ENCODE assay signal across 27 cellular contexts in genomic region chr11:30471244-30471643, GRCh38.
"Had no signal": no experiment of that assay in that cellular context is flagged by ENCODE, and none has a peak within 500 bp of the region (broad histone marks: within the 10 kb centered on the region; RNA-seq: fewer than 3 reads in every experiment).

No MANE protein-coding gene starts in this region.

- H2AFZ ChIP-seq: hepatocyte had no signal

- ATAC-seq: effector memory CD8-positive, alpha-beta T cell; esophagus mucosa; foreskin keratinocyte; heart right ventricle; left lung; left ventricle myocardium superior; lower lobe of right lung had no signal

- H3K4me2 ChIP-seq: hepatocyte had no signal

- H3K27ac ChIP-seq: coronary artery, epithelial cell of prostate, esophagus squamous epithelium, foreskin keratinocyte, heart right ventricle, hepatocyte, left lung, lower lobe of right lung had no signal

- H3K9me3 ChIP-seq: esophagus squamous epithelium, gastrocnemius medialis, heart right ventricle, left lung, lower lobe of right lung had no signal

- H3K4me1 ChIP-seq: esophagus squamous epithelium, foreskin keratinocyte, left lung, lower lobe of right lung had no signal

- FAIRE-seq: colon, endometrium, kidney had no signal

- H3K36me3 ChIP-seq: esophagus squamous epithelium, gastrocnemius medialis, heart right ventricle, left lung, lower lobe of right lung had no signal

- H3K4me3 ChIP-seq: coronary artery, esophagus squamous epithelium, gastrocnemius medialis, heart right ventricle, hepatocyte, left lung, lower lobe of right lung had no signal

- DNase-seq: dermis blood vessel endothelial cell; effector CD8-positive, alpha-beta T cell; effector memory CD8-positive, alpha-beta T cell; endodermal cell; erythroblast; esophagus squamous epithelium; foreskin keratinocyte; gastrocnemius medialis; glutamatergic neuron; head of caudate nucleus; heart right ventricle; hypothalamus; immature natural killer cell; islet precursor cell; kidney; kidney glomerular epithelial cell; left lung; left ventricle myocardium superior; lower lobe of right lung; mesenchymal stem cell; midbrain had no signal

- H3K79me2 ChIP-seq: hepatocyte had no signal

- H3K27me3 ChIP-seq: esophagus squamous epithelium, foreskin keratinocyte, gastrocnemius medialis, heart right ventricle, hepatocyte, left lung had no signal
